In the genomic region with DNA sequence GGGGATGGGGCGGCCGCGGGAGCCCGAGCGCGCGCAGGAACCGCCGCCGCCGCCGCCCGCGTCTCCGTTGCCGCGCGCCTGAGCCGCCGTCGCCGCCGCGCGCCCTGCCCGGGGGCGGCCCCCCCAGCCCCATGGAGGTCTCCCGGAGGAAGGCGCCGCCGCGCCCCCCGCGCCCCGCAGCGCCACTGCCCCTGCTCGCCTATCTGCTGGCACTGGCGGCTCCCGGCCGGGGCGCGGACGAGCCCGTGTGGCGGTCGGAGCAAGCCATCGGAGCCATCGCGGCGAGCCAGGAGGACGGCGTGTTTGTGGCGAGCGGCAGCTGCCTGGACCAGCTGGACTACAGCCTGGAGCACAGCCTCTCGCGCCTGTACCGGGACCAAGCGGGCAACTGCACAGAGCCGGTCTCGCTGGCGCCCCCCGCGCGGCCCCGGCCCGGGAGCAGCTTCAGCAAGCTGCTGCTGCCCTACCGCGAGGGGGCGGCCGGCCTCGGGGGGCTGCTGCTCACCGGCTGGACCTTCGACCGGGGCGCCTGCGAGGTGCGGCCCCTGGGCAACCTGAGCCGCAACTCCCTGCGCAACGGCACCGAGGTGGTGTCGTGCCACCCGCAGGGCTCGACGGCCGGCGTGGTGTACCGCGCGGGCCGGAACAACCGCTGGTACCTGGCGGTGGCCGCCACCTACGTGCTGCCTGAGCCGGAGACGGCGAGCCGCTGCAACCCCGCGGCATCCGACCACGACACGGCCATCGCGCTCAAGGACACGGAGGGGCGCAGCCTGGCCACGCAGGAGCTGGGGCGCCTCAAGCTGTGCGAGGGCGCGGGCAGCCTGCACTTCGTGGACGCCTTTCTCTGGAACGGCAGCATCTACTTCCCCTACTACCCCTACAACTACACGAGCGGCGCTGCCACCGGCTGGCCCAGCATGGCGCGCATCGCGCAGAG, we compare ENCODE assay signal across 8 cellular contexts. TPM values are rescaled to one million over a fixed set of nuclear protein-coding genes. Genes with fewer than 3 reads are reported as not detected.
A peak's percentile ranks its signal among the peaks of the same experiment; 100 is the strongest.
DNase-seq lines count a peak whose midpoint lies in the region; ATAC-seq, FAIRE-seq and TF ChIP-seq lines count a peak whose summit lies in the region.

No MANE protein-coding gene starts in this region.

- ATAC-seq in GM19395 (IDR thresholded peaks at IDR 0.05; ENCODE audit: unreplicated experiment), result peak; percentile 33
- ATAC-seq in HG03520 (IDR thresholded peaks at IDR 0.05; ENCODE audit: unreplicated experiment), result peak; percentile 23

- H3K27me3 ChIP-seq in bronchial epithelial cell (ENCODE audit: control insufficient read depth, insufficient read depth, low read length), result peaks cover 36% of the 10 kb centered on the region
- H3K27me3 ChIP-seq in kidney epithelial cell (ENCODE audit: control insufficient read depth, insufficient read depth, low read length), result peaks cover 59% of the 10 kb centered on the region

- H3K36me3 ChIP-seq in bronchial epithelial cell (ENCODE audit: control insufficient read depth, insufficient read depth, low read length), result no peaks in the 10 kb centered on the region
- H3K36me3 ChIP-seq in kidney epithelial cell (ENCODE audit: control insufficient read depth, insufficient read depth, low read length), result no peaks in the 10 kb centered on the region

- FAIRE-seq in bronchial epithelial cell (lab: Jason Lieb, UNC), result no peak

- H3K4me3 ChIP-seq in bronchial epithelial cell (ENCODE audit: low read depth, low read length) (peak overlapping the region; percentile 22), kidney epithelial cell (ENCODE audit: low read depth, low read length) (peak overlapping the region; percentile 40)

- in situ Hi-C loops in Caki2 (cut with HindIII; ENCODE audit: low pct_unique_long_range_greater_than_20kb, low sequenced_read_pairs), result no loop called here

- DNase-seq in Caki2 (ENCODE audit: low read depth), result peak; percentile 10
- DNase-seq in T-helper 2 cell, result peak in 4 of 5 experiments; percentile 17 to 71 (median 27)
- DNase-seq in bronchial epithelial cell (ENCODE audit: low read depth), result no peak
- no peak for DNase-seq in kidney epithelial cell (ENCODE audit: low read depth)
- DNase-seq in stimulated activated CD4-positive, alpha-beta T cell treated with anti-CD3 and anti-CD28 coated beads, Interleukin-4, amount 100 ng/mL, for 48 hours (ENCODE audit: low read depth in 2 of 2), result peak; percentile 16 to 33
- no peak for DNase-seq in mucosa of gallbladder (ENCODE audit: low spot score)

- TF ChIP-seq CTCF in bronchial epithelial cell (IDR thresholded peaks at IDR 0.05; ENCODE audit: insufficient read depth, low read length, severe bottlenecking) (peak; percentile 7), kidney epithelial cell (IDR thresholded peaks at IDR 0.05; ENCODE audit: insufficient read depth, low read length, poor library complexity, severe bottlenecking) (no peak)

RNA-seq across cellular contexts. Expression of a gene that starts 0.7 kb away (rescaled TPM):
- total RNA-seq in Caki2 (2014; rRNA removed; shearing (Covaris generic); ENCODE audit: low replicate concordance), result 0.10 TPM in 1 of 2 replicates, not detected in the other
- total RNA-seq in bronchial epithelial cell (under 0.01 TPM in 2 replicates), kidney epithelial cell (0.21 and 0.55 TPM in 2 replicates), mucosa of gallbladder (17.6 TPM)

Comparison
In these comparisons a context has a peak if more than half of its experiments do, and no peak if none do; other contexts are left out.
1. DNase-seq: peak in Caki2 (single experiment), T-helper 2 cell (4 of 5) and stimulated activated CD4-positive, alpha-beta T cell treated with anti-CD3 and anti-CD28 coated beads, Interleukin-4, amount 100 ng/mL, for 48 hours (2 of 2); none in bronchial epithelial cell (single experiment), kidney epithelial cell (single experiment) and mucosa of gallbladder (single experiment).
2. RNA of a gene that starts 0.7 kb away (total RNA-seq): 17.6 TPM in mucosa of gallbladder (single experiment); 0.21 to 0.55 TPM in kidney epithelial cell, 0.10 TPM in Caki2 and under 0.01 TPM in bronchial epithelial cell; every median in the first group is over 10 times any median in the second.